Comparison of ENCODE assay signal across 8 cellular contexts in the genomic region with DNA sequence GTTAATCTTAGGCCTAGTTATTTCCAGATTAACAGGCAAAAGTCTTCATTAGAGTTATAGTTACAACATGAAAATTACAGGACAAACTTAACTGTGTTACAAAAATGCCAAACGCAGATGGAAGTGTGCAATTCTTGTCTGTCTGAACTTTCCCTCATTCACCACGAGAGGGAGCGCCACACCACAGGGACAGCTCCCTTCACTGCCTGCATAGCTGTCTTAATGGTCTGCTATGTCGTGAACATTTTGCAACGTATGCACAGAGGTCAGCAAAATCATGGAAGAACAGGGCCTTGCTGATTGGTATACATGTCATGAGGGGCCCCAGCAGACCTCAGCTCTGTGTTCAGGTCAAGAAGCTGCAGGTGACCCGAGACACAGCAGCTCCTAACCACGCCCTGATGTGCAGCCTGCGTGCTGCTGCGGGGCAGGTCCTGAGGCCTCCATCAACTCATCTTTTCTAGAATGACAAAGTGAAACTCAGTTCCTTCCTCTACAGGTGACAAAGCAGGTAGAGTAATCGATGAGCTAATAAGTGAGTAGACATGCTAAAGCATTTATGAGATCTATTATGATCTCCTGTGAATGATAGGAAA.
DNase-seq lines count a peak whose midpoint lies in the region; ATAC-seq and TF ChIP-seq lines count a peak whose summit lies in the region.

No MANE protein-coding gene starts in this region.

- H3K9me3 ChIP-seq in right atrium auricular region = no peaks in the 10 kb centered on the region

- no peak overlapping the region for H3K27ac ChIP-seq in right atrium auricular region

- H3K4me3 ChIP-seq in HFF-Myc (replicated peaks; ENCODE audit: low read depth, low read length) = no peak overlapping the region
- no peak overlapping the region for H3K4me3 ChIP-seq in right atrium auricular region
- no peak overlapping the region for H3K4me3 ChIP-seq in retinal pigment epithelial cell (ENCODE audit: low read length)

- H3K36me3 ChIP-seq in right atrium auricular region = no peaks in the 10 kb centered on the region

- no peaks in the 10 kb centered on the region for H3K27me3 ChIP-seq in right atrium auricular region

- DNase-seq in ELF-1 (ENCODE audit: low read depth, low spot score) (peak; percentile 43), HFF-Myc (ENCODE audit: extremely low read depth, low read depth) (peak; percentile 57), NCI-H1417 treated with DMSO at 0.1 percent for 48 hours (lab: John Stamatoyannopoulos, UW) (peak; percentile 85), SW 1271 (lab: John Stamatoyannopoulos, UW) (peak; percentile 23 to 25), amniotic epithelial cell (ENCODE audit: low read depth) (peak; percentile 74), right atrium auricular region (ENCODE audit: low spot score) (peak; percentile 72), retinal pigment epithelial cell (ENCODE audit: low read depth) (peak; percentile 46)

- TF ChIP-seq CTCF in HFF-Myc (IDR thresholded peaks at IDR 0.05; ENCODE audit: low read depth, low read length, missing control alignments) = peak; percentile 92
- peak; percentile 78 to 91 for TF ChIP-seq CTCF in right atrium auricular region (IDR thresholded peaks at IDR 0.05)
- TF ChIP-seq CTCF in retinal pigment epithelial cell (conservative IDR thresholded peaks at IDR 0.05; ENCODE audit: low read depth, low read length) = peak; percentile 97

- no peaks in the 10 kb centered on the region for H3K4me1 ChIP-seq in right atrium auricular region

- no peak for ATAC-seq in HG03097 (IDR thresholded peaks at IDR 0.05; ENCODE audit: low FRiP score, unreplicated experiment)

Comparison
In these comparisons a context has a peak if more than half of its experiments do, and no peak if none do; other contexts are left out.
1. DNase-seq: peak in every context shown above with its lines; median percentile 85 in NCI-H1417 treated with DMSO at 0.1 percent for 48 hours; 74 in amniotic epithelial cell; 72 in right atrium auricular region; 57 in HFF-Myc; 46 in retinal pigment epithelial cell; 43 in ELF-1; 24 in SW 1271.